9 cellular contexts compared by ENCODE assay signal in genomic region chr17:68198931-68199836, GRCh38.
A peak's percentile ranks its signal among the peaks of the same experiment; 100 is the strongest.
DNase-seq lines count a peak whose midpoint lies in the region; ATAC-seq lines count a peak whose summit lies in the region.
"Had no signal": no experiment of that assay in that cellular context is flagged by ENCODE, and none has a peak within 500 bp of the region (broad histone marks: within the 10 kb centered on the region; RNA-seq: fewer than 3 reads in every experiment).

No MANE protein-coding gene starts in this region.

- no peak overlapping the region for H3K27ac ChIP-seq in stomach smooth muscle (ENCODE audit: low read length)
- H3K27ac ChIP-seq: VCaP had no signal

- DNase-seq in stimulated activated CD4-positive, alpha-beta T cell treated with anti-CD3 and anti-CD28 coated beads, Interleukin-15, amount 100 ng/mL, for 24 hours: peak; percentile 67
- no peak for DNase-seq in stimulated activated CD4-positive, alpha-beta T cell treated with anti-CD3 and anti-CD28 coated beads, Interleukin-12 subunit alpha, Interleukin-12 subunit beta, amount 100 ng/mL, for 4 hours
- DNase-seq in activated CD8-positive, alpha-beta memory T cell treated with anti-CD3 and anti-CD28 coated beads, Interleukin-2, amount 50 U/mL, for 48 hours: peak; percentile 71
- DNase-seq in NCI-H446 (lab: John Stamatoyannopoulos, UW): no peak
- no peak for DNase-seq in effector CD8-positive, alpha-beta T cell (lab: John Stamatoyannopoulos, UW)

- ATAC-seq in GM18867 (IDR thresholded peaks at IDR 0.05; ENCODE audit: unreplicated experiment): no peak

- H3K9me3 ChIP-seq in iPS-15b (ENCODE audit: control insufficient read depth, insufficient read depth, low read length) (no peaks in the 10 kb centered on the region), stomach smooth muscle (ENCODE audit: control insufficient read depth in 2 of 2, low read length in 2 of 2) (no peaks in the 10 kb centered on the region)

- H3K9ac ChIP-seq in iPS-15b (ENCODE audit: low read depth, low read length) (no peak overlapping the region), stomach smooth muscle (ENCODE audit: low read length in 2 of 2) (no peak overlapping the region)

- H3K4me1 ChIP-seq in iPS-15b (ENCODE audit: control insufficient read depth, insufficient read depth, low read length) (peaks cover 9% of the 10 kb centered on the region), stomach smooth muscle (ENCODE audit: control insufficient read depth, insufficient read depth, low read length) (peaks cover 43% of the 10 kb centered on the region)

- H3K4me3 ChIP-seq in iPS-15b (ENCODE audit: low read depth, low read length) (peak overlapping the region; percentile 36), stomach smooth muscle (ENCODE audit: low read length in 2 of 2) (peak overlapping the region; percentile 49 to 52)

- H3K36me3 ChIP-seq in iPS-15b (ENCODE audit: control insufficient read depth, insufficient read depth, low read length) (no peaks in the 10 kb centered on the region), stomach smooth muscle (ENCODE audit: control insufficient read depth in 2 of 2, insufficient read depth in 2 of 2, low read length in 2 of 2) (no peaks in the 10 kb centered on the region)

- peaks cover 94% of the 10 kb centered on the region for H3K27me3 ChIP-seq in iPS-15b (ENCODE audit: control insufficient read depth, insufficient read depth, low read length)
- peaks cover 49 to 54% of the 10 kb centered on the region in 2 donors for H3K27me3 ChIP-seq in stomach smooth muscle (ENCODE audit: control insufficient read depth in 1 of 2, insufficient read depth in 2 of 2, low read length in 2 of 2)

Comparison
In these comparisons a context has a peak if more than half of its experiments do, and no peak if none do; other contexts are left out.
1. DNase-seq: peak in stimulated activated CD4-positive, alpha-beta T cell treated with anti-CD3 and anti-CD28 coated beads, Interleukin-15, amount 100 ng/mL, for 24 hours (single experiment) and activated CD8-positive, alpha-beta memory T cell treated with anti-CD3 and anti-CD28 coated beads, Interleukin-2, amount 50 U/mL, for 48 hours (single experiment); none in stimulated activated CD4-positive, alpha-beta T cell treated with anti-CD3 and anti-CD28 coated beads, Interleukin-12 subunit alpha, Interleukin-12 subunit beta, amount 100 ng/mL, for 4 hours (single experiment), NCI-H446 (0 of 2) and effector CD8-positive, alpha-beta T cell (single experiment).